In genomic region chr1:14326857-14327256, GRCh38 we compare ENCODE assay signal across 6 cellular contexts.
"Had no signal": no experiment of that assay in that cellular context is flagged by ENCODE, and none has a peak within 500 bp of the region (broad histone marks: within the 10 kb centered on the region; RNA-seq: fewer than 3 reads in every experiment).

No MANE protein-coding gene starts in this region.

- ATAC-seq: HepG2, K562 had no signal

- H3K27ac ChIP-seq: HL-60 had no signal

- DNase-seq: IMR-90, KBM-7, KG1 had no signal

- H3K4me3 ChIP-seq: K562 had no signal
